14 cellular contexts compared by ENCODE assay signal in genomic region chr2:11553661-11554429, GRCh38. TPM values are rescaled to one million over a fixed set of nuclear protein-coding genes. Genes with fewer than 3 reads are reported as not detected.
A peak's percentile ranks its signal among the peaks of the same experiment; 100 is the strongest.
DNase-seq lines count a peak whose midpoint lies in the region; ATAC-seq and TF ChIP-seq lines count a peak whose summit lies in the region.
"Had no signal": no experiment of that assay in that cellular context is flagged by ENCODE, and none has a peak within 500 bp of the region (broad histone marks: within the 10 kb centered on the region; RNA-seq: fewer than 3 reads in every experiment).

No MANE protein-coding gene starts in this region.

- H3K4me1 Mint-ChIP-seq in neural crest cell = peaks cover 77% of the 10 kb centered on the region

- peak overlapping the region; percentile 92 for H3K27ac Mint-ChIP-seq in neural crest cell (ENCODE audit: unreplicated experiment)
- H3K27ac Mint-ChIP-seq: activated T-cell treated with anti-CD3 and anti-CD28 coated beads, Interleukin-2, amount 50 U/mL, for 24 hours; naive B cell had no signal

- TF ChIP-seq CTCF in astrocyte of the cerebellum (IDR thresholded peaks at IDR 0.05; ENCODE audit: low read depth, low read length, missing control alignments) (no peak), neural crest cell (conservative IDR thresholded peaks at IDR 0.05) (no peak), GM10266 (IDR thresholded peaks at IDR 0.05; ENCODE audit: control insufficient read depth, insufficient read depth, low read depth, missing control alignments) (no peak)

- no peaks in the 10 kb centered on the region for H3K9me3 Mint-ChIP-seq in neural crest cell
- H3K9me3 Mint-ChIP-seq: activated T-cell treated with anti-CD3 and anti-CD28 coated beads, Interleukin-2, amount 50 U/mL, for 24 hours had no signal

- H3K27me3 Mint-ChIP-seq in neural crest cell (ENCODE audit: low read depth) = no peaks in the 10 kb centered on the region

- peak; percentile 10 for DNase-seq in GM04503 (ENCODE audit: low read depth)
- peak; percentile 46 for DNase-seq in KBM-7
- DNase-seq in astrocyte of the cerebellum (ENCODE audit: low read depth) = peak; percentile 37
- DNase-seq in neural crest cell (ENCODE audit: low read depth, low spot score) = no peak
- DNase-seq in NCI-H748 (lab: John Stamatoyannopoulos, UW; ENCODE audit: unreplicated experiment) = no peak
- no peak for DNase-seq in KG1 (lab: John Stamatoyannopoulos, UW)
- DNase-seq in GM10266 (ENCODE audit: extremely low spot score) = no peak
- DNase-seq: activated T-cell treated with anti-CD3 and anti-CD28 coated beads, Interleukin-2, amount 50 U/mL, for 24 hours; COR-L47; naive B cell; NCI-H446 treated with DMSO at 0.1 percent for 48 hours; upper lobe of left lung had no signal

- in situ Hi-C loops in KBM-7 (cut with MboI; ENCODE audit: low pct_unique_long_range_greater_than_20kb, low sequenced_read_pairs) (no loop called here), astrocyte of the cerebellum (cut with HindIII; ENCODE audit: low sequenced_read_pairs) (no loop called here)

- peak overlapping the region; percentile 64 for H3K4me3 Mint-ChIP-seq in neural crest cell
- H3K4me3 Mint-ChIP-seq: activated T-cell treated with anti-CD3 and anti-CD28 coated beads, Interleukin-2, amount 50 U/mL, for 24 hours; naive B cell had no signal

- no peaks in the 10 kb centered on the region for H3K36me3 Mint-ChIP-seq in neural crest cell (ENCODE audit: low read depth)

- no peak overlapping the region for H3K4me3 ChIP-seq in astrocyte of the cerebellum (ENCODE audit: low read depth, low read length)
- H3K4me3 ChIP-seq: upper lobe of left lung had no signal

- ATAC-seq in HG03439 (IDR thresholded peaks at IDR 0.05; ENCODE audit: unreplicated experiment) = no peak
- ATAC-seq: HCT116 had no signal

RNA-seq across cellular contexts. Expression of gene GREB1, which starts 20.0 kb away (rescaled TPM):
- total RNA-seq in neural crest cell = 132 and 143 TPM in 2 replicates

Comparison
In these comparisons a context has a peak if more than half of its experiments do, and no peak if none do; other contexts are left out.
1. DNase-seq: peak in GM04503 (single experiment), KBM-7 (single experiment) and astrocyte of the cerebellum (single experiment); none in neural crest cell (single experiment), NCI-H748 (single experiment), KG1 (single experiment) and GM10266 (single experiment).